ENCODE assay signal across 39 cellular contexts in genomic region chr10:128990986-128991385, GRCh38.
"Had no signal": no experiment of that assay in that cellular context is flagged by ENCODE, and none has a peak within 500 bp of the region (broad histone marks: within the 10 kb centered on the region; RNA-seq: fewer than 3 reads in every experiment).

No MANE protein-coding gene starts in this region.

- H3K36me3 Mint-ChIP-seq: activated CD4-positive, alpha-beta memory T cell treated with anti-CD3 and anti-CD28 coated beads for 36 hours; activated naive CD4-positive, alpha-beta T cell treated with anti-CD3 and anti-CD28 coated beads, Interleukin-2, amount 10 ng/mL, durations not matched to agents 7 days and 5 days; activated naive CD8-positive, alpha-beta T cell; brain; T-cell had no signal

- H3K9me3 ChIP-seq: MG63, Peyer's patch, SK-N-SH had no signal

- H3K4me2 ChIP-seq: SK-N-SH had no signal

- H3K4me1 ChIP-seq: Peyer's patch, SJSA1 had no signal

- H3K27ac Mint-ChIP-seq: activated B cell treated with CpG ODN at 0.5 μM for 24 hours; activated CD4-positive, alpha-beta memory T cell treated with anti-CD3 and anti-CD28 coated beads for 36 hours; activated naive CD4-positive, alpha-beta T cell treated with anti-CD3 and anti-CD28 coated beads, Interleukin-2, amount 10 ng/mL, durations not matched to agents 7 days and 5 days; activated naive CD8-positive, alpha-beta T cell; activated naive CD8-positive, alpha-beta T cell treated with anti-CD3 and anti-CD28 coated beads, Interleukin-2, amount 50 U/mL, for 24 hours; activated T-helper 1 cell treated with anti-CD3 and anti-CD28 coated beads, Interleukin-12 subunit alpha, Interleukin-12 subunit beta, Interleukin-2, Interleukin-4 antibody, amounts not matched to agents 30 ng/mL and 10 ng/mL and 1 ng/mL, durations not matched to agents 14 hours and 24 hours and 36 hours; T-cell; T-helper 17 cell had no signal

- H3K27ac ChIP-seq: Peyer's patch, SJSA1, VCaP had no signal

- H3K9me3 Mint-ChIP-seq: activated B cell treated with CpG ODN at 0.5 μM for 24 hours; activated CD4-positive, alpha-beta memory T cell treated with anti-CD3 and anti-CD28 coated beads for 36 hours; activated naive CD4-positive, alpha-beta T cell treated with anti-CD3 and anti-CD28 coated beads, Interleukin-2, amount 10 ng/mL, durations not matched to agents 7 days and 5 days; activated naive CD8-positive, alpha-beta T cell treated with anti-CD3 and anti-CD28 coated beads, Interleukin-2, amount 50 U/mL, for 24 hours; activated T-helper 1 cell treated with anti-CD3 and anti-CD28 coated beads, Interleukin-12 subunit alpha, Interleukin-12 subunit beta, Interleukin-2, Interleukin-4 antibody, amounts not matched to agents 30 ng/mL and 10 ng/mL and 1 ng/mL, durations not matched to agents 14 hours and 24 hours and 36 hours; central memory CD8-positive, alpha-beta T cell had no signal

- H3K4me3 Mint-ChIP-seq: activated B cell treated with CpG ODN at 0.5 μM for 24 hours; activated CD4-positive, alpha-beta memory T cell treated with anti-CD3 and anti-CD28 coated beads for 36 hours; activated naive CD4-positive, alpha-beta T cell treated with anti-CD3 and anti-CD28 coated beads, Interleukin-2, amount 10 ng/mL, durations not matched to agents 7 days and 5 days; activated naive CD8-positive, alpha-beta T cell; activated naive CD8-positive, alpha-beta T cell treated with anti-CD3 and anti-CD28 coated beads, Interleukin-2, amount 50 U/mL, for 24 hours; activated T-cell treated with anti-CD3 and anti-CD28 coated beads, Interleukin-2, amount 50 U/mL, for 4 hours; activated T-helper 1 cell treated with anti-CD3 and anti-CD28 coated beads, Interleukin-12 subunit alpha, Interleukin-12 subunit beta, Interleukin-2, Interleukin-4 antibody, amounts not matched to agents 30 ng/mL and 10 ng/mL and 1 ng/mL, durations not matched to agents 14 hours and 24 hours and 36 hours; central memory CD8-positive, alpha-beta T cell; T-cell; T-helper 17 cell had no signal

- DNase-seq: activated B cell treated with CpG ODN at 0.5 μM for 24 hours; activated CD4-positive, alpha-beta memory T cell treated with anti-CD3 and anti-CD28 coated beads for 36 hours; activated CD4-positive, alpha-beta T cell treated with anti-CD3 and anti-CD28 coated beads for 4 hours; activated CD4-positive, alpha-beta T cell treated with anti-CD3 and anti-CD28 coated beads, Interleukin-2, amount 50 U/mL, for 1 hour; activated CD4-positive, CD25-positive, alpha-beta regulatory T cell treated with anti-CD3 and anti-CD28 coated beads, Interleukin-2, amount 50 U/mL, for 72 hours; activated CD8-positive, alpha-beta memory T cell treated with anti-CD3 and anti-CD28 coated beads, Interleukin-2, amount 50 U/mL, for 4 hours; activated naive CD4-positive, alpha-beta T cell treated with anti-CD3 and anti-CD28 coated beads, Interleukin-2, amount 10 ng/mL, durations not matched to agents 7 days and 5 days; activated naive CD8-positive, alpha-beta T cell treated with anti-CD3 and anti-CD28 coated beads, Interleukin-2, amount 50 U/mL, for 24 hours; activated T-cell treated with anti-CD3 and anti-CD28 coated beads for 4 hours; activated T-cell treated with anti-CD3 and anti-CD28 coated beads, Interleukin-2, amount 50 U/mL, for 4 hours; anterior cingulate cortex; Kasumi-1; KG1; MG63; NCI-H1048; NCI-H1105 treated with DMSO at 0.1 percent for 48 hours; NCI-H1436; NCI-H1694; NCI-H1930; NCI-H2081 treated with DMSO at 0.1 percent for 48 hours; NCI-H226; NCI-H446 treated with DMSO at 0.1 percent for 48 hours; NCI-H524; NCI-H748 treated with DMSO at 0.1 percent for 48 hours; NK-92 treated with Interleukin-12 subunit alpha and Interleukin-12 subunit beta, amount 100 ng/mL, for 24 hours; PC-3; Peyer's patch; RPMI8226; SHP77 treated with DMSO at 0.1 percent for 48 hours; SK-N-SH; T-cell; T-helper 17 cell; T-helper 9 cell had no signal

- H3K9ac ChIP-seq: SK-N-SH had no signal

- ATAC-seq: activated naive CD8-positive, alpha-beta T cell treated with anti-CD3 and anti-CD28 coated beads, Interleukin-2, amount 50 U/mL, for 24 hours; activated T-cell treated with anti-CD3 and anti-CD28 coated beads, Interleukin-2, amount 50 U/mL, for 4 hours; PC-3; T-cell; T-helper 17 cell had no signal

- H3K36me3 ChIP-seq: MG63, Peyer's patch, SJSA1 had no signal

- H3K27me3 Mint-ChIP-seq: activated B cell treated with CpG ODN at 0.5 μM for 24 hours; activated naive CD8-positive, alpha-beta T cell; T-helper 17 cell had no signal

- H3K27me3 ChIP-seq: MG63, Peyer's patch, SJSA1 had no signal

- H3K4me3 ChIP-seq: MG63, Peyer's patch, SJSA1 had no signal

- H3K4me1 Mint-ChIP-seq: activated B cell treated with CpG ODN at 0.5 μM for 24 hours; activated naive CD4-positive, alpha-beta T cell treated with anti-CD3 and anti-CD28 coated beads, Interleukin-2, amount 10 ng/mL, durations not matched to agents 7 days and 5 days; activated naive CD8-positive, alpha-beta T cell treated with anti-CD3 and anti-CD28 coated beads, Interleukin-2, amount 50 U/mL, for 24 hours; central memory CD8-positive, alpha-beta T cell; T-cell; T-helper 17 cell had no signal
